Comparison of ENCODE assay signal across 16 cellular contexts in the genomic region with DNA sequence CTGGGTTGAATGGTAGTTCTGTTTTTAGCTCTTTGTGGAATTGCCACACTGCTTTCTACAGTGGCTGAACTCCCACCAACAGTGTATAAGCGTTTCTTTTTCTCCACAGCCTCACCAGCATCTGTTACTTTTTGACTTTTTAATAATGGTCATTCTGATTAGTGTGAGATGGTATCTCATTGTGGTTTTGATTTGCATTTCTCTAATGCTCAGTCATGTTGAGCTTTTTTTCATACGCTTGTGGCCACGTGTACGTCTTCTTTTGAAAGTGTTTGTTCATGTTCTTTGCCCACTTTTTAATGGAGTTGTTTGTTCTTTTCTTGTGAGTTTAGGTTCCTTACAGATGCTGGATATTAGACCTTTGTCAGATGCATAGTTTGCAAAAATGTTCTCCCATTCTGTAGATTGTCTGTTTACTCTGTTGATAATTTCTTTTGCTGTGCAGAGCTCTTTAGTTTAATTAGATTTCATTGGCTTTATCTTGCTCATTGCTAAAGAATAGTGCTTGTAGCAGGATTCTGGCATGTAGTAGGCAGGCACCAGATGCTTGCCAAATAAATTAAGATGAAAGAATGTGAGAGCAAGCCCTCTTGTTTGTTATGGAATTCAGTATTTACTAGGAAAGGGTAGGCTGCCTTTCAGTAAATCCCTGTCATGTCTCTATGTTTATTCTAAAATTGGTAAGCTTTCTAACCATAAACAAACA.
A peak's percentile ranks its signal among the peaks of the same experiment; 100 is the strongest.
DNase-seq lines count a peak whose midpoint lies in the region; ATAC-seq and TF ChIP-seq lines count a peak whose summit lies in the region.
"Had no signal": no experiment of that assay in that cellular context is flagged by ENCODE, and none has a peak within 500 bp of the region (broad histone marks: within the 10 kb centered on the region; RNA-seq: fewer than 3 reads in every experiment).

No MANE protein-coding gene starts in this region.

- H3K4me3 ChIP-seq in AG10803 (ENCODE audit: low read length) (no peak overlapping the region), fibroblast of mammary gland (ENCODE audit: control insufficient read depth, low read depth, low read length) (no peak overlapping the region), esophagus squamous epithelium (no peak overlapping the region), aorta (ENCODE audit: low read length in 2 of 2) (no peak overlapping the region)
- H3K4me3 ChIP-seq: GM23338, PC-9 had no signal

- no peak overlapping the region for H3K27ac ChIP-seq in esophagus squamous epithelium
- no peak overlapping the region for H3K27ac ChIP-seq in aorta (ENCODE audit: low read depth in 1 of 2, low read length in 2 of 2)
- H3K27ac ChIP-seq: PC-9 had no signal

- ATAC-seq in GM18502 (IDR thresholded peaks at IDR 0.05; ENCODE audit: poor library complexity, unreplicated experiment) (no peak), aorta (ENCODE audit: low FRiP score) (no peak)
- ATAC-seq: GM23338 had no signal

- H3K9me3 ChIP-seq in esophagus squamous epithelium (no peaks in the 10 kb centered on the region), aorta (ENCODE audit: control insufficient read depth, low read length) (no peaks in the 10 kb centered on the region)

- DNase-seq in AG10803 (ENCODE audit: low read depth): peak; percentile 12
- DNase-seq in GM03348 (ENCODE audit: low spot score): peak; percentile 8
- peak; percentile 77 for DNase-seq in amniotic epithelial cell (ENCODE audit: low read depth)
- peak; percentile 27 for DNase-seq in fibroblast of mammary gland (ENCODE audit: low read depth)
- no peak for DNase-seq in esophagus squamous epithelium (lab: John Stamatoyannopoulos, UW)
- no peak for DNase-seq in effector CD4-positive, alpha-beta T cell
- DNase-seq in aorta: no peak
- DNase-seq: CD4-positive, CD25-positive, alpha-beta regulatory T cell; GDM1; NCI-H1048; NCI-H2107; NCI-H345; NCI-H69; PC-9 had no signal

- intact Hi-C loops in esophagus squamous epithelium (cut with DNase I) (no loop called here), aorta (cut with DNase I) (no loop called here)

- TF ChIP-seq CTCF in AG10803 (conservative IDR thresholded peaks at IDR 0.05; ENCODE audit: low read length) (no peak), fibroblast of mammary gland (conservative IDR thresholded peaks at IDR 0.05; ENCODE audit: control insufficient read depth, insufficient read depth, low read depth, low read length) (no peak), esophagus squamous epithelium (IDR thresholded peaks at IDR 0.05) (no peak)

- TF ChIP-seq POLR2A in esophagus squamous epithelium (IDR thresholded peaks at IDR 0.05): no peak

- no peaks in the 10 kb centered on the region for H3K27me3 ChIP-seq in esophagus squamous epithelium
- no peaks in the 10 kb centered on the region for H3K27me3 ChIP-seq in aorta (ENCODE audit: control insufficient read depth in 1 of 2, insufficient read depth in 2 of 2, low read length in 1 of 2)

- H3K4me1 ChIP-seq in esophagus squamous epithelium (peaks cover 0 to 9% (median 0%) of the 10 kb centered on the region in 3 donors), aorta (ENCODE audit: control insufficient read depth in 1 of 2, insufficient read depth in 2 of 2, low read length in 2 of 2) (peaks cover 0 to 3% of the 10 kb centered on the region in 2 donors)

- WGBS in esophagus squamous epithelium, 2 donors: 34 to 65% methylated on average over 4 of the region's 4 CpGs
- 38 to 50% methylated on average over 4 of the region's 4 CpGs for WGBS in aorta, 2 donors

- H3K36me3 ChIP-seq in esophagus squamous epithelium (no peaks in the 10 kb centered on the region), aorta (ENCODE audit: control insufficient read depth in 1 of 2, insufficient read depth in 2 of 2, low read length in 1 of 2) (no peaks in the 10 kb centered on the region)

Comparison
In these comparisons a context has a peak if more than half of its experiments do, and no peak if none do; other contexts are left out.
1. DNase-seq: peak in AG10803 (single experiment), GM03348 (single experiment), amniotic epithelial cell (single experiment) and fibroblast of mammary gland (single experiment); none in esophagus squamous epithelium (single experiment), effector CD4-positive, alpha-beta T cell (single experiment) and aorta (0 of 2).